16 cellular contexts compared by ENCODE assay signal in genomic region chr3:32147935-32148334, GRCh38. TPM values are rescaled to one million over a fixed set of nuclear protein-coding genes. Genes with fewer than 3 reads are reported as not detected.
DNase-seq lines count a peak whose midpoint lies in the region; ATAC-seq and TF ChIP-seq lines count a peak whose summit lies in the region.
"Had no signal": no experiment of that assay in that cellular context is flagged by ENCODE, and none has a peak within 500 bp of the region (broad histone marks: within the 10 kb centered on the region; RNA-seq: fewer than 3 reads in every experiment).

No MANE protein-coding gene starts in this region.

- TF ChIP-seq POLR2A in prostate gland (IDR thresholded peaks at IDR 0.05): no peak

- H3K36me3 ChIP-seq in prostate gland: no peaks in the 10 kb centered on the region

- H3K27ac ChIP-seq in dorsolateral prefrontal cortex (peak overlapping the region in 3 of 59 donors; percentile 42 to 75 (median 70)), prostate gland (no peak overlapping the region)
- H3K27ac ChIP-seq: pancreas had no signal

- H3K4me3 Mint-ChIP-seq in progenitor cell of endocrine pancreas (ENCODE audit: low read depth): no peak overlapping the region
- H3K4me3 Mint-ChIP-seq: activated CD4-positive, alpha-beta T cell treated with anti-CD3 and anti-CD28 coated beads, Interleukin-2, amount 10 ng/mL, durations not matched to agents 24 days and 14 days; activated T-cell treated with anti-CD3 and anti-CD28 coated beads, Interleukin-2, amount 50 U/mL, for 72 hours; T-cell had no signal

- H3K4me3 ChIP-seq in dorsolateral prefrontal cortex: no peak overlapping the region
- no peak overlapping the region for H3K4me3 ChIP-seq in prostate gland
- H3K4me3 ChIP-seq: pancreas had no signal

- WGBS in prostate gland: 59% methylated on average over 3 of the region's 3 CpGs

- ATAC-seq in HG03378 (IDR thresholded peaks at IDR 0.05; ENCODE audit: unreplicated experiment): no peak
- ATAC-seq: activated T-cell treated with anti-CD3 and anti-CD28 coated beads, Interleukin-2, amount 50 U/mL, for 72 hours; pancreas; T-cell had no signal

- peak; percentile 1 for DNase-seq in DMS 273 treated with DMSO at 0.1 percent for 48 hours (lab: John Stamatoyannopoulos, UW)
- no peak for DNase-seq in DMS 273 (lab: John Stamatoyannopoulos, UW; ENCODE audit: unreplicated experiment)
- DNase-seq in NCI-H748 (lab: John Stamatoyannopoulos, UW; ENCODE audit: unreplicated experiment): peak; percentile 71
- peak in 1 of 10 donors; percentile 31 for DNase-seq in dorsolateral prefrontal cortex
- no peak for DNase-seq in progenitor cell of endocrine pancreas (ENCODE audit: low spot score, unreplicated experiment)
- no peak for DNase-seq in NCI-H2171 (lab: John Stamatoyannopoulos, UW)
- no peak for DNase-seq in prostate gland (ENCODE audit: low spot score)
- DNase-seq: 8988T; activated CD4-positive, alpha-beta T cell treated with anti-CD3 and anti-CD28 coated beads, Interleukin-2, amount 10 ng/mL, durations not matched to agents 24 days and 14 days; activated T-cell treated with anti-CD3 and anti-CD28 coated beads, Interleukin-2, amount 50 U/mL, for 72 hours; KG1; NCI-H2029 treated with DMSO at 0.1 percent for 48 hours; pancreas; stimulated activated CD4-positive, alpha-beta T cell treated with anti-CD3 and anti-CD28 coated beads, Interleukin-15, amount 100 ng/mL, for 24 hours; T-cell had no signal

- H3K36me3 Mint-ChIP-seq in progenitor cell of endocrine pancreas (ENCODE audit: insufficient read depth): peaks cover 6% of the 10 kb centered on the region

- no peaks in the 10 kb centered on the region for H3K9me3 Mint-ChIP-seq in progenitor cell of endocrine pancreas (ENCODE audit: low read depth)
- H3K9me3 Mint-ChIP-seq: activated CD4-positive, alpha-beta T cell treated with anti-CD3 and anti-CD28 coated beads, Interleukin-2, amount 10 ng/mL, durations not matched to agents 24 days and 14 days; activated T-cell treated with anti-CD3 and anti-CD28 coated beads, Interleukin-2, amount 50 U/mL, for 72 hours; T-cell had no signal

- no peaks in the 10 kb centered on the region for H3K4me1 ChIP-seq in prostate gland (replicated peaks)
- H3K4me1 ChIP-seq: pancreas had no signal

- peak in 29 of 56 donors; percentile 7 to 38 (median 22) for TF ChIP-seq CTCF in dorsolateral prefrontal cortex (IDR thresholded peaks at IDR 0.05 in 54 of 56, conservative IDR thresholded peaks at IDR 0.05 in 2 of 56; ENCODE audit: low read depth in 1 of 56, partially characterized antibody in 56 of 56)
- peak; percentile 22 for TF ChIP-seq CTCF in progenitor cell of endocrine pancreas (IDR thresholded peaks at IDR 0.05; ENCODE audit: unreplicated experiment)
- TF ChIP-seq CTCF in prostate gland (IDR thresholded peaks at IDR 0.05): no peak

- H3K27me3 ChIP-seq in dorsolateral prefrontal cortex (no peaks in the 10 kb centered on the region), prostate gland (replicated peaks; ENCODE audit: insufficient read depth) (no peaks in the 10 kb centered on the region)
- H3K27me3 ChIP-seq: pancreas had no signal

- intact Hi-C loops in dorsolateral prefrontal cortex (cut with DNase I) (no loop called here), prostate gland (cut with DNase I) (loop anchor here (10.0 kb wide), 1 partner anchor 613 kb away; the partner anchor contains the start of gene STT3B)

- no peaks in the 10 kb centered on the region for H3K9me3 ChIP-seq in prostate gland
- H3K9me3 ChIP-seq: pancreas had no signal

- no peak overlapping the region for H3K27ac Mint-ChIP-seq in progenitor cell of endocrine pancreas
- H3K27ac Mint-ChIP-seq: activated CD4-positive, alpha-beta T cell treated with anti-CD3 and anti-CD28 coated beads, Interleukin-2, amount 10 ng/mL, durations not matched to agents 24 days and 14 days; activated T-cell treated with anti-CD3 and anti-CD28 coated beads, Interleukin-2, amount 50 U/mL, for 72 hours; T-cell had no signal

- peaks cover 5% of the 10 kb centered on the region for H3K27me3 Mint-ChIP-seq in progenitor cell of endocrine pancreas
- H3K27me3 Mint-ChIP-seq: activated CD4-positive, alpha-beta T cell treated with anti-CD3 and anti-CD28 coated beads, Interleukin-2, amount 10 ng/mL, durations not matched to agents 24 days and 14 days; T-cell had no signal

- H3K4me1 Mint-ChIP-seq in progenitor cell of endocrine pancreas (ENCODE audit: low read depth): peaks cover 14% of the 10 kb centered on the region

RNA-seq across cellular contexts. Expression of gene GPD1L, which starts 41.5 kb away (rescaled TPM):
- total RNA-seq in dorsolateral prefrontal cortex: 10 to 100 TPM; 32.5 to 90.3 (median 61.9) TPM
- 13.0 and 13.8 TPM in 2 replicates for total RNA-seq in progenitor cell of endocrine pancreas
- 10 to 100 TPM; 50.4 to 70.8 TPM for total RNA-seq in prostate gland

Comparison
In these comparisons a context has a peak if more than half of its experiments do, and no peak if none do; other contexts are left out.
1. DNase-seq: peak in DMS 273 treated with DMSO at 0.1 percent for 48 hours (single experiment) and NCI-H748 (single experiment); none in DMS 273 (single experiment), progenitor cell of endocrine pancreas (single experiment), NCI-H2171 (single experiment) and prostate gland (single experiment).
2. CTCF ChIP-seq: peak in dorsolateral prefrontal cortex (29 of 56) and progenitor cell of endocrine pancreas (single experiment); none in prostate gland (0 of 4).